Comparison of ENCODE assay signal across 8 cellular contexts in the genomic region with DNA sequence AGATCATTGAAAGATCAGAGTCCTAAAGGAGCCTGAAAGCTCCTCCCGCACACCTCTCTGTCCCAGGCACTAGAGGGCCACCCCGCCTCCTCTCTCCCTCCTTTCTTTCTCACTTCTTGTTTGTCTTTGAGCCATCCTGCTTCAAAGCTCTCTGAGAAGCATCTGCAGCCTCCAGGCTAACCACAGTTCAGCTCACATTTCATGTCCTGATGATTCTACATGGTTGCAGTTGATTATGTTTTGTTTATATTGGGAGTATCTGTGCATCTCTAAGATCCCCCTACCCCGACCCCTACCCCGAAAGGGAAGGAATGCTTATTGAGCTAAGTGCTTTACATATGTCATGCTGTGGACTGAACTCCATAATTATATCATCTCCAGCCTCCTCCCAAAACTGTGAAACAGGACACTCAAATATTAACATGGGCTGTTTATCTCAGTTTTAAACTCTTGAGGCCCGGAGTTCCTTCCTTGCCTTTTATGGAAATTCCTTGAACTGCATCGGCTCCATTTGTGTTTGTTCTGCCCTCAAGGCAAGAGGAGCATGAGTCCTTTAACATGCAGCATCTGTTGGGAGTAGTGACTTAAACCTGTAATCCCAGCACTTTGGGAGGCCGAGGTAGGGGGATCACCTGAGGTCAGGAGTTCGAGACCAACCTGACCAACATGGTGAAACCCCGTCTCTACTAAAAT. TPM values are rescaled to one million over a fixed set of nuclear protein-coding genes. Genes with fewer than 3 reads are reported as not detected.
DNase-seq lines count a peak whose midpoint lies in the region; ATAC-seq lines count a peak whose summit lies in the region.

No MANE protein-coding gene starts in this region.

- H3K4me1 ChIP-seq in esophagus (ENCODE audit: control insufficient read depth in 2 of 2, insufficient read depth in 2 of 2, low read length in 1 of 2), result peaks cover 0 to 3% of the 10 kb centered on the region in 2 donors

- peak overlapping the region; percentile 29 to 75 for H3K27ac ChIP-seq in esophagus (ENCODE audit: low read depth in 2 of 2, low read length in 1 of 2)

- 34 to 41% methylated on average over 9 of the region's 9 CpGs for WGBS in esophagus, 2 donors

- H3K4me3 ChIP-seq in esophagus (ENCODE audit: low read depth in 1 of 2, low read length in 2 of 2), result no peak overlapping the region

- H3K27me3 ChIP-seq in esophagus (ENCODE audit: control insufficient read depth in 1 of 2, insufficient read depth in 2 of 2, low read length in 2 of 2), result no peaks in the 10 kb centered on the region

- no peaks in the 10 kb centered on the region for H3K9me3 ChIP-seq in esophagus (ENCODE audit: control insufficient read depth in 2 of 2, insufficient read depth in 1 of 2, low read depth in 1 of 2, low read length in 1 of 2)

- peak; percentile 81 for DNase-seq in EL
- peak; percentile 66 for DNase-seq in RPMI8226
- DNase-seq in sciatic nerve (ENCODE audit: low spot score), result peak; percentile 53
- no peak for DNase-seq in left cardiac atrium

- ATAC-seq in GM19395 (IDR thresholded peaks at IDR 0.05; ENCODE audit: unreplicated experiment) (peak; percentile 92), HG03558 (IDR thresholded peaks at IDR 0.05; ENCODE audit: extremely low read depth, unreplicated experiment) (peak; percentile 75), sciatic nerve (no peak), HG03196 (IDR thresholded peaks at IDR 0.05; ENCODE audit: unreplicated experiment) (no peak), left cardiac atrium (no peak)

- H3K36me3 ChIP-seq in esophagus (ENCODE audit: control insufficient read depth in 2 of 2, insufficient read depth in 2 of 2, low read length in 1 of 2), result peaks cover 0 to 7% of the 10 kb centered on the region in 2 donors

- intact Hi-C loops in sciatic nerve (cut with DNase I), result no loop called here
- intact Hi-C loops in left cardiac atrium (cut with DNase I), result no loop called here

RNA-seq across cellular contexts. Expression of a gene that starts 30.9 kb away (rescaled TPM):
- 10 to 100 TPM; 78.0 to 99.1 TPM for polyA plus RNA-seq in esophagus
- 178 TPM for total RNA-seq in sciatic nerve
- total RNA-seq in left cardiac atrium, result 100 to 1,000 TPM in 1 of 2 donors, 10 to 100 TPM in 1; 95.4 to 122 TPM

Comparison
In these comparisons a context has a peak if more than half of its experiments do, and no peak if none do; other contexts are left out.
1. ATAC-seq: peak in GM19395 (single experiment) and HG03558 (single experiment); none in sciatic nerve (single experiment), HG03196 (single experiment) and left cardiac atrium (0 of 2).